16 cellular contexts compared by ENCODE assay signal in genomic region chr5:158737536-158738027, GRCh38.
"Had no signal": no experiment of that assay in that cellular context is flagged by ENCODE, and none has a peak within 500 bp of the region (broad histone marks: within the 10 kb centered on the region; RNA-seq: fewer than 3 reads in every experiment).

No MANE protein-coding gene starts in this region.

- H3K36me3 ChIP-seq: colonic mucosa, prostate gland, upper lobe of left lung had no signal

- H3K27me3 Mint-ChIP-seq: stimulated activated naive CD8-positive, alpha-beta T cell treated with anti-CD3 and anti-CD28 coated beads, Interleukin-15, amount 100 ng/mL, for 72 hours had no signal

- H3K36me3 Mint-ChIP-seq: activated naive CD4-positive, alpha-beta T cell treated with anti-CD3 and anti-CD28 coated beads, Interleukin-2, amount 50 U/mL, for 72 hours; natural killer cell had no signal

- H3K9me3 Mint-ChIP-seq: activated CD4-positive, alpha-beta T cell treated with anti-CD3 and anti-CD28 coated beads, Interleukin-2, amount 10 ng/mL, durations not matched to agents 24 days and 14 days; activated naive CD4-positive, alpha-beta T cell treated with anti-CD3 and anti-CD28 coated beads, Interleukin-2, amount 50 U/mL, for 72 hours; activated T-cell treated with anti-CD3 and anti-CD28 coated beads, Interleukin-2, amount 50 U/mL, for 72 hours; natural killer cell; stimulated activated naive CD8-positive, alpha-beta T cell treated with anti-CD3 and anti-CD28 coated beads, Interleukin-15, amount 100 ng/mL, for 72 hours had no signal

- H3K4me3 Mint-ChIP-seq: activated CD4-positive, alpha-beta T cell treated with anti-CD3 and anti-CD28 coated beads, Interleukin-2, amount 10 ng/mL, durations not matched to agents 24 days and 14 days; activated CD8-positive, alpha-beta T cell treated with anti-CD3 and anti-CD28 coated beads, Interleukin-2, amount 10 ng/mL, durations not matched to agents 7 days and 5 days; activated T-cell treated with anti-CD3 and anti-CD28 coated beads, Interleukin-2, amount 50 U/mL, for 72 hours; natural killer cell; stimulated activated naive CD8-positive, alpha-beta T cell treated with anti-CD3 and anti-CD28 coated beads, Interleukin-15, amount 100 ng/mL, for 72 hours had no signal

- H3K4me1 Mint-ChIP-seq: activated CD4-positive, alpha-beta T cell treated with anti-CD3 and anti-CD28 coated beads, Interleukin-2, amount 10 ng/mL, durations not matched to agents 24 days and 14 days; natural killer cell; stimulated activated naive CD8-positive, alpha-beta T cell treated with anti-CD3 and anti-CD28 coated beads, Interleukin-15, amount 100 ng/mL, for 72 hours had no signal

- ATAC-seq: activated CD8-positive, alpha-beta T cell treated with anti-CD3 and anti-CD28 coated beads, Interleukin-2, amount 10 ng/mL, durations not matched to agents 7 days and 5 days; activated naive CD4-positive, alpha-beta T cell treated with anti-CD3 and anti-CD28 coated beads, Interleukin-2, amount 50 U/mL, for 72 hours; activated T-cell treated with anti-CD3 and anti-CD28 coated beads, Interleukin-2, amount 50 U/mL, for 72 hours; left lobe of liver; natural killer cell; stimulated activated naive CD8-positive, alpha-beta T cell treated with anti-CD3 and anti-CD28 coated beads, Interleukin-15, amount 100 ng/mL, for 72 hours had no signal

- DNase-seq: activated CD4-positive, alpha-beta T cell treated with anti-CD3 and anti-CD28 coated beads, Interleukin-2, amount 10 ng/mL, durations not matched to agents 24 days and 14 days; activated CD4-positive, CD25-positive, alpha-beta regulatory T cell; activated CD8-positive, alpha-beta memory T cell treated with anti-CD3 and anti-CD28 coated beads, Interleukin-2, amount 50 U/mL, for 48 hours; activated CD8-positive, alpha-beta T cell treated with anti-CD3 and anti-CD28 coated beads, Interleukin-2, amount 10 ng/mL, durations not matched to agents 7 days and 5 days; activated gamma-delta T cell; activated T-cell treated with anti-CD3 and anti-CD28 coated beads, Interleukin-2, amount 50 U/mL, for 72 hours; colonic mucosa; foreskin fibroblast; natural killer cell; small intestine; stimulated activated naive CD8-positive, alpha-beta T cell treated with anti-CD3 and anti-CD28 coated beads, Interleukin-15, amount 100 ng/mL, for 72 hours; T-helper 2 cell had no signal

- H3K27me3 ChIP-seq: colonic mucosa, upper lobe of left lung had no signal

- H3K27ac ChIP-seq: colonic mucosa, prostate gland, upper lobe of left lung had no signal

- H3K27ac Mint-ChIP-seq: activated CD4-positive, alpha-beta T cell treated with anti-CD3 and anti-CD28 coated beads, Interleukin-2, amount 10 ng/mL, durations not matched to agents 24 days and 14 days; activated CD8-positive, alpha-beta T cell treated with anti-CD3 and anti-CD28 coated beads, Interleukin-2, amount 10 ng/mL, durations not matched to agents 7 days and 5 days; activated naive CD4-positive, alpha-beta T cell treated with anti-CD3 and anti-CD28 coated beads, Interleukin-2, amount 50 U/mL, for 72 hours; activated T-cell treated with anti-CD3 and anti-CD28 coated beads, Interleukin-2, amount 50 U/mL, for 72 hours; natural killer cell; stimulated activated naive CD8-positive, alpha-beta T cell treated with anti-CD3 and anti-CD28 coated beads, Interleukin-15, amount 100 ng/mL, for 72 hours had no signal

- H3K9me3 ChIP-seq: colonic mucosa, prostate gland, upper lobe of left lung had no signal

- H3K4me1 ChIP-seq: colonic mucosa, prostate gland, upper lobe of left lung had no signal

- H3K4me3 ChIP-seq: colonic mucosa, prostate gland, upper lobe of left lung had no signal
